Comparison of ENCODE assay signal across 8 cellular contexts in the genomic region with DNA sequence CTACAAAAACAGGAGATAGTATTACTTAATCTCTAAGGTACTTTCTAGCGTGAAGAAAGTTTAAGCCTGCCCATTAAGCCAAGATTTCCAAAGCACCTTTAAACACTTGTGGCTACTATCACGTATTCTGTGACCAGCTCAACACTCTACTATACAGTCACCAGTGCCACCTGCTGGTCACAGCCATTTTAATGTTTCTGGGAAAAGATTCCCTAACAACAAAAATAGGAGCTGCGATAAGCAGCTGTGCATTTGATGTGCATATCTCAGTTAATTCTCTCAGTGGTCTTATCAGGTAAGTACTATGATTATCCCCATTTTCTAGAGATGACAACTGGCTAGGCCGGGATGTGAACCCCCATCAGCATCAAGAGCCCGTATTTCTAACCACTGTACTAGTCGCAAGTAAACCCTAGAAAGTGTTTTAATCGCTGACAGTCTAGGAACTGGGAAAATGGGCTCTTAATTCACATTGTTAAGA. TPM values are rescaled to one million over a fixed set of nuclear protein-coding genes. Genes with fewer than 3 reads are reported as not detected.
A peak's percentile ranks its signal among the peaks of the same experiment; 100 is the strongest.
DNase-seq lines count a peak whose midpoint lies in the region; ATAC-seq and TF ChIP-seq lines count a peak whose summit lies in the region.

No MANE protein-coding gene starts in this region.

- DNase-seq in AG10803 (ENCODE audit: low read depth) = peak; percentile 57
- peak; percentile 74 for DNase-seq in GM20000 (ENCODE audit: low spot score)
- peak; percentile 66 for DNase-seq in NCI-H748 (lab: John Stamatoyannopoulos, UW; ENCODE audit: unreplicated experiment)
- peak; percentile 32 for DNase-seq in activated T-cell treated with anti-CD3 and anti-CD28 coated beads for 48 hours (ENCODE audit: low read depth)
- DNase-seq in erythroblast (lab: John Stamatoyannopoulos, UW) = peak; percentile 59 to 69
- peak in 2 of 3 donors; percentile 42 to 93 for DNase-seq in mucosa of descending colon
- DNase-seq in substantia nigra (lab: John Stamatoyannopoulos, UW) = peak in 36 of 49 donors; percentile 3 to 66 (median 33)

- ATAC-seq in mucosa of descending colon = peak; percentile 82
- no peak for ATAC-seq in HG02840 (IDR thresholded peaks at IDR 0.05; ENCODE audit: low FRiP score, unreplicated experiment)

- intact Hi-C loops in mucosa of descending colon (cut with DNase I, micrococcal nuclease) = no loop called here

- H3K4me3 ChIP-seq in AG10803 (ENCODE audit: low read length) (no peak overlapping the region; the same call in 1 of the 2 replicates), mucosa of descending colon (no peak overlapping the region)

- peaks cover 10% of the 10 kb centered on the region for H3K4me1 ChIP-seq in mucosa of descending colon (ENCODE audit: low read depth)

- TF ChIP-seq CTCF in AG10803 (conservative IDR thresholded peaks at IDR 0.05; ENCODE audit: low read length) (peak; percentile 74), GM20000 (IDR thresholded peaks at IDR 0.05; ENCODE audit: extremely low read depth, missing control alignments) (peak; percentile 75), mucosa of descending colon (IDR thresholded peaks at IDR 0.05) (peak; percentile 40)

- H3K36me3 ChIP-seq in mucosa of descending colon (ENCODE audit: low read depth) = no peaks in the 10 kb centered on the region

- no peaks in the 10 kb centered on the region for H3K9me3 ChIP-seq in mucosa of descending colon

- peak overlapping the region; percentile 35 for H3K27ac ChIP-seq in substantia nigra (ENCODE audit: low read depth, low read length, poor library complexity, severe bottlenecking)

- no peak for TF ChIP-seq POLR2A in erythroblast (IDR thresholded peaks at IDR 0.05; ENCODE audit: low read length)

RNA-seq across cellular contexts. Expression of a gene that starts 0.9 kb away (rescaled TPM):
- total RNA-seq in mucosa of descending colon = 10 to 100 TPM; 14.0 to 24.8 (median 21.6) TPM

RNA-seq across cellular contexts. Expression of a gene that starts 10.9 kb away (rescaled TPM):
- 100 to 1,000 TPM; 169 to 222 (median 202) TPM for total RNA-seq in mucosa of descending colon

RNA-seq across cellular contexts. Expression of a gene that starts 16.9 kb away (rescaled TPM):
- total RNA-seq in mucosa of descending colon = 10 to 100 TPM; 34.0 to 50.6 (median 42.3) TPM

RNA-seq across cellular contexts. Expression of a gene that starts 56.0 kb away (rescaled TPM):
- not detected for total RNA-seq in mucosa of descending colon
